ENCODE assay signal across 8 cellular contexts in genomic region chr12:54658306-54659264, GRCh38. TPM values are rescaled to one million over a fixed set of nuclear protein-coding genes. Genes with fewer than 3 reads are reported as not detected.
DNase-seq lines count a peak whose midpoint lies in the region; ATAC-seq and TF ChIP-seq lines count a peak whose summit lies in the region.

No MANE protein-coding gene starts in this region.

- H3K9me3 ChIP-seq in BE2C (no peaks in the 10 kb centered on the region), PC-9 (ENCODE audit: insufficient read depth, low read depth) (no peaks in the 10 kb centered on the region), testis (no peaks in the 10 kb centered on the region)

- H3K27ac ChIP-seq in PC-9 (no peak overlapping the region), testis (no peak overlapping the region)

- no peak for TF ChIP-seq POLR2A in testis (IDR thresholded peaks at IDR 0.05)

- no peaks in the 10 kb centered on the region for H3K36me3 ChIP-seq in BE2C
- H3K36me3 ChIP-seq in PC-9 (ENCODE audit: low read depth) = no peaks in the 10 kb centered on the region
- no peaks in the 10 kb centered on the region for H3K36me3 ChIP-seq in testis (ENCODE audit: low read depth, missing control alignments)

- H3K36me3 Mint-ChIP-seq in activated naive CD4-positive, alpha-beta T cell treated with anti-CD3 and anti-CD28 coated beads, Interleukin-2, amount 10 ng/mL, durations not matched to agents 7 days and 5 days = no peaks in the 10 kb centered on the region

- POLR2A ChIA-PET in PC-9 (lab: Charles Lee; ENCODE audit: unreplicated experiment) = no interaction called here

- H3K27me3 Mint-ChIP-seq in activated naive CD4-positive, alpha-beta T cell treated with anti-CD3 and anti-CD28 coated beads, Interleukin-2, amount 10 ng/mL, durations not matched to agents 7 days and 5 days = peaks cover 25% of the 10 kb centered on the region

- H3K27ac Mint-ChIP-seq in activated naive CD4-positive, alpha-beta T cell treated with anti-CD3 and anti-CD28 coated beads, Interleukin-2, amount 10 ng/mL, durations not matched to agents 7 days and 5 days = no peak overlapping the region

- H3K4me3 ChIP-seq in BE2C (ENCODE audit: low read depth, low read length) (no peak overlapping the region), PC-9 (no peak overlapping the region), testis (peak overlapping the region in 1 of 2 donors; percentile 23)

- ATAC-seq in GM18873 (IDR thresholded peaks at IDR 0.05; ENCODE audit: low FRiP score, unreplicated experiment) (peak; percentile 63), HG03378 (IDR thresholded peaks at IDR 0.05; ENCODE audit: unreplicated experiment) (peak; percentile 73), left lobe of liver (peak; percentile 73)

- intact Hi-C loops in PC-9 (cut with micrococcal nuclease; ENCODE audit: unreplicated experiment) (no loop called here), testis (cut with DNase I; ENCODE audit: low total_unique reads) (no loop called here)

- H3K9me3 Mint-ChIP-seq in activated naive CD4-positive, alpha-beta T cell treated with anti-CD3 and anti-CD28 coated beads, Interleukin-2, amount 10 ng/mL, durations not matched to agents 7 days and 5 days = no peaks in the 10 kb centered on the region

- peak; percentile 59 for DNase-seq in BE2C
- peak in 1 of 2 experiments; percentile 25 for DNase-seq in PC-9
- peak; percentile 68 for DNase-seq in activated naive CD4-positive, alpha-beta T cell treated with anti-CD3 and anti-CD28 coated beads, Interleukin-2, amount 10 ng/mL, durations not matched to agents 7 days and 5 days
- peak; percentile 51 for DNase-seq in left lobe of liver (ENCODE audit: low spot score)
- DNase-seq in testis = peak; percentile 82
- no peak for DNase-seq in T1000 (lab: John Stamatoyannopoulos, UW)

- H3K79me2 ChIP-seq in PC-9 (ENCODE audit: low read depth) = no peaks in the 10 kb centered on the region

- TF ChIP-seq CTCF in BE2C (IDR thresholded peaks at IDR 0.05; ENCODE audit: low read depth, low read length) (peak; percentile 77), PC-9 (conservative IDR thresholded peaks at IDR 0.05) (peak; percentile 50), testis (IDR thresholded peaks at IDR 0.05) (peak in 2 of 3 experiments; percentile 39 to 54)

- H3K27me3 ChIP-seq in BE2C (peaks cover 22% of the 10 kb centered on the region), PC-9 (ENCODE audit: insufficient read depth, low read depth) (peaks cover 38% of the 10 kb centered on the region), testis (no peaks in the 10 kb centered on the region)

- no peak overlapping the region for H3K4me2 ChIP-seq in PC-9

- no peak overlapping the region for H2AFZ ChIP-seq in PC-9

- no peaks in the 10 kb centered on the region for H3K9me2 ChIP-seq in PC-9 (ENCODE audit: insufficient read depth)

- H4K20me1 ChIP-seq in PC-9 (ENCODE audit: insufficient read depth) = no peaks in the 10 kb centered on the region

- 40 to 51% methylated on average over 15 to 19 of the region's 19 CpGs for WGBS in testis, 2 donors

- H3K4me1 ChIP-seq in BE2C (no peaks in the 10 kb centered on the region), PC-9 (replicated peaks; ENCODE audit: insufficient read depth) (no peaks in the 10 kb centered on the region), testis (no peaks in the 10 kb centered on the region)

- no peak overlapping the region for H3K4me3 Mint-ChIP-seq in activated naive CD4-positive, alpha-beta T cell treated with anti-CD3 and anti-CD28 coated beads, Interleukin-2, amount 10 ng/mL, durations not matched to agents 7 days and 5 days

- CTCF ChIA-PET in PC-9 (lab: Charles Lee) = interaction anchor here (0.9 kb wide), 1 partner anchor 52 kb away, joined by 3 read pairs; no protein-coding TSS in a partner anchor
- CTCF ChIA-PET in activated naive CD4-positive, alpha-beta T cell treated with anti-CD3 and anti-CD28 coated beads, Interleukin-2, amount 10 ng/mL, durations not matched to agents 7 days and 5 days (lab: Charles Lee) = interaction anchor here (0.5 to 2.0 kb wide), 16 partner anchors 9 to 587 kb away, joined by 3 to 9 read pairs (median 4); no protein-coding TSS in a partner anchor

- H3K4me1 Mint-ChIP-seq in activated naive CD4-positive, alpha-beta T cell treated with anti-CD3 and anti-CD28 coated beads, Interleukin-2, amount 10 ng/mL, durations not matched to agents 7 days and 5 days = no peaks in the 10 kb centered on the region

- BruUV-seq in PC-9 (replicated peaks; lab: Mats Ljungman, UMichigan) = no TSS peak

- no peaks in the 10 kb centered on the region for H3F3A ChIP-seq in PC-9 (ENCODE audit: insufficient read depth, low read depth)

RNA-seq across cellular contexts. Expression of gene DCD, which starts 10.4 kb away (rescaled TPM):
- not detected for polyA plus RNA-seq in BE2C (2012; ENCODE audit: insufficient read depth, insufficient read length, low read depth)
- total RNA-seq in PC-9 (2021) (not detected in 2 replicates), left lobe of liver (not detected), testis (not detected)
- polyA plus RNA-seq in testis (ENCODE audit: insufficient read depth, low read depth, low replicate concordance) = not detected

RNA-seq across cellular contexts. Expression of gene LACRT, which starts 23.9 kb away (rescaled TPM):
- polyA plus RNA-seq in BE2C (2012; ENCODE audit: insufficient read depth, insufficient read length, low read depth) = not detected
- total RNA-seq in PC-9 (2021) = not detected in 2 replicates
- not detected for total RNA-seq in left lobe of liver
- not detected for total RNA-seq in testis
- polyA plus RNA-seq in testis (ENCODE audit: insufficient read depth, low read depth, low replicate concordance) = not detected
